In genomic region chr5:116115163-116115562, GRCh38 we compare ENCODE assay signal across 21 cellular contexts.
"Had no signal": no experiment of that assay in that cellular context is flagged by ENCODE, and none has a peak within 500 bp of the region (broad histone marks: within the 10 kb centered on the region; RNA-seq: fewer than 3 reads in every experiment).

No MANE protein-coding gene starts in this region.

- H3K4me2 ChIP-seq: KMS-11, SK-N-SH had no signal

- DNase-seq: Kasumi-1, MM.1S, NCI-H1092 treated with DMSO at 0.1 percent for 48 hours, NCI-H1436, NCI-H187, NCI-H2029, NCI-H2081 treated with DMSO at 0.1 percent for 48 hours, NCI-H2171, NCI-H226, NCI-H446, NCI-H510A, NCI-H524 treated with DMSO at 0.1 percent for 48 hours, NCI-H69, NCI-H774, PC-3, SHP77, SK-N-SH had no signal

- H3K27ac ChIP-seq: KMS-11, RWPE1 had no signal

- ATAC-seq: K562, PC-3 had no signal

- H3K4me3 ChIP-seq: K562 had no signal

- H3K27me3 Mint-ChIP-seq: IgD-negative memory B cell had no signal

- FAIRE-seq: K562 had no signal

- H3K9ac ChIP-seq: KMS-11, SK-N-SH had no signal
